ENCODE assay signal across 1 cellular context in the genomic region with DNA sequence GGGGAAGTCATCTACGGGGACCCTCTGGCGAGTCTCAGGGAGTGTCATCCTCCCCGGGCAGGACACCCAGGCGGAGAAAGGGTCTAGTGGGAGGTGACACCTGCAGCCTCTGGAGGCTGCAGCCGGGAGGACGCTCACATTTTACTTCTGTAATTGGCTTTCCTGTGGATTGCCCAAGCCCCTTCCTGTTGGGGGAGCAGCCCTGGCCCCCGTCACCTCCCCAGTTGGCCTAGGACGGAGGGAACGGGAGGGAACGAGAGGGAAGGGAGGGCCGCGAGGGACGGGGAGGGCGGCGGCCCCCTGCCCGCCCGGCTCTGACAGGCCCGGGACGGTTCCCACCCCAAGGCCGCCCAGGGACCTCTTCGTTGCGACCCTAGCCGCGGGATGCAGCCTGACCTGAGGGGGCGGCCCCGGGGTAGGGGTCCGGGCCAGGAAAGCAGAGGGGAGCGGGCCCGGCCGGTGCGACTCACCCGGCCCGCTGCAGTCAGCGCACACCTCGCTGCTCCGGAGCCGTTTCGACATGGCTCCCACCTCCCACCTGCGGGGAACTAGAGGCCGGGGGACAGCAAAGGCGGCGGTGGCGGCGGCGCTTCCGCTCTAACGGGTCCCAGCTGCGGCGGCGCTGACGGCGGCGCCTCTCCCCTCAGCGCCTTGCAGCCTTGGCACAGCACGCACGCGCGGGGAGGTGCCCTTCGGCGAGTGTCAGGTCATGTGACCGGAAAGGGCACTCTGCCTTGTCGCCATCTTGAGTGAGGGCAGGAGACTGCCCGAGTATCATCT.
A peak's percentile ranks its signal among the peaks of the same experiment; 100 is the strongest.
TF ChIP-seq lines count a peak whose summit lies in the region.

A gene with protein sequence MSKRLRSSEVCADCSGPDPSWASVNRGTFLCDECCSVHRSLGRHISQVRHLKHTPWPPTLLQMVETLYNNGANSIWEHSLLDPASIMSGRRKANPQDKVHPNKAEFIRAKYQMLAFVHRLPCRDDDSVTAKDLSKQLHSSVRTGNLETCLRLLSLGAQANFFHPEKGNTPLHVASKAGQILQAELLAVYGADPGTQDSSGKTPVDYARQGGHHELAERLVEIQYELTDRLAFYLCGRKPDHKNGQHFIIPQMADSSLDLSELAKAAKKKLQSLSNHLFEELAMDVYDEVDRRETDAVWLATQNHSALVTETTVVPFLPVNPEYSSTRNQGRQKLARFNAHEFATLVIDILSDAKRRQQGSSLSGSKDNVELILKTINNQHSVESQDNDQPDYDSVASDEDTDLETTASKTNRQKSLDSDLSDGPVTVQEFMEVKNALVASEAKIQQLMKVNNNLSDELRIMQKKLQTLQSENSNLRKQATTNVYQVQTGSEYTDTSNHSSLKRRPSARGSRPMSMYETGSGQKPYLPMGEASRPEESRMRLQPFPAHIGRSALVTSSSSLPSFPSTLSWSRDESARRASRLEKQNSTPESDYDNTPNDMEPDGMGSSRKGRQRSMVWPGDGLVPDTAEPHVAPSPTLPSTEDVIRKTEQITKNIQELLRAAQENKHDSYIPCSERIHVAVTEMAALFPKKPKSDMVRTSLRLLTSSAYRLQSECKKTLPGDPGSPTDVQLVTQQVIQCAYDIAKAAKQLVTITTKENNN (minus strand): TSS at position 666 of the 780 bp plus-strand sequence. CDS start 144 bp downstream, at position 522.

TF ChIP-seq in GM23338, 12 proteins besides CTCF, POLR2A, EP300 and RAD21:
- TF ChIP-seq JUNB (IDR thresholded peaks at IDR 0.05; ENCODE audit: unreplicated experiment) (no peak), ZNF114 (CRISPR knock-in tag; IDR thresholded peaks at IDR 0.05) (no peak), EZH2phosphoT487 (IDR thresholded peaks at IDR 0.05; ENCODE audit: unreplicated experiment) (no peak), CREB1 (CRISPR knock-in tag; IDR thresholded peaks at IDR 0.05; ENCODE audit: low read depth) (peak; percentile 59), EZH2 (IDR thresholded peaks at IDR 0.05; ENCODE audit: low read depth, unreplicated experiment) (no peak), ZNF331 (CRISPR knock-in tag; IDR thresholded peaks at IDR 0.05; ENCODE audit: low read depth) (no peak), POLR2AphosphoS5 (IDR thresholded peaks at IDR 0.05; ENCODE audit: low read depth) (peak; percentile 86), NANOG (IDR thresholded peaks at IDR 0.05; ENCODE audit: borderline replicate concordance) (no peak), STAT1 (IDR thresholded peaks at IDR 0.05; ENCODE audit: unreplicated experiment) (no peak)
- TF ChIP-seq, protein P1, sequence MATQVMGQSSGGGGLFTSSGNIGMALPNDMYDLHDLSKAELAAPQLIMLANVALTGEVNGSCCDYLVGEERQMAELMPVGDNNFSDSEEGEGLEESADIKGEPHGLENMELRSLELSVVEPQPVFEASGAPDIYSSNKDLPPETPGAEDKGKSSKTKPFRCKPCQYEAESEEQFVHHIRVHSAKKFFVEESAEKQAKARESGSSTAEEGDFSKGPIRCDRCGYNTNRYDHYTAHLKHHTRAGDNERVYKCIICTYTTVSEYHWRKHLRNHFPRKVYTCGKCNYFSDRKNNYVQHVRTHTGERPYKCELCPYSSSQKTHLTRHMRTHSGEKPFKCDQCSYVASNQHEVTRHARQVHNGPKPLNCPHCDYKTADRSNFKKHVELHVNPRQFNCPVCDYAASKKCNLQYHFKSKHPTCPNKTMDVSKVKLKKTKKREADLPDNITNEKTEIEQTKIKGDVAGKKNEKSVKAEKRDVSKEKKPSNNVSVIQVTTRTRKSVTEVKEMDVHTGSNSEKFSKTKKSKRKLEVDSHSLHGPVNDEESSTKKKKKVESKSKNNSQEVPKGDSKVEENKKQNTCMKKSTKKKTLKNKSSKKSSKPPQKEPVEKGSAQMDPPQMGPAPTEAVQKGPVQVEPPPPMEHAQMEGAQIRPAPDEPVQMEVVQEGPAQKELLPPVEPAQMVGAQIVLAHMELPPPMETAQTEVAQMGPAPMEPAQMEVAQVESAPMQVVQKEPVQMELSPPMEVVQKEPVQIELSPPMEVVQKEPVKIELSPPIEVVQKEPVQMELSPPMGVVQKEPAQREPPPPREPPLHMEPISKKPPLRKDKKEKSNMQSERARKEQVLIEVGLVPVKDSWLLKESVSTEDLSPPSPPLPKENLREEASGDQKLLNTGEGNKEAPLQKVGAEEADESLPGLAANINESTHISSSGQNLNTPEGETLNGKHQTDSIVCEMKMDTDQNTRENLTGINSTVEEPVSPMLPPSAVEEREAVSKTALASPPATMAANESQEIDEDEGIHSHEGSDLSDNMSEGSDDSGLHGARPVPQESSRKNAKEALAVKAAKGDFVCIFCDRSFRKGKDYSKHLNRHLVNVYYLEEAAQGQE (IDR thresholded peaks at IDR 0.05; ENCODE audit: unreplicated experiment), result no peak
- TF ChIP-seq, protein P2, sequence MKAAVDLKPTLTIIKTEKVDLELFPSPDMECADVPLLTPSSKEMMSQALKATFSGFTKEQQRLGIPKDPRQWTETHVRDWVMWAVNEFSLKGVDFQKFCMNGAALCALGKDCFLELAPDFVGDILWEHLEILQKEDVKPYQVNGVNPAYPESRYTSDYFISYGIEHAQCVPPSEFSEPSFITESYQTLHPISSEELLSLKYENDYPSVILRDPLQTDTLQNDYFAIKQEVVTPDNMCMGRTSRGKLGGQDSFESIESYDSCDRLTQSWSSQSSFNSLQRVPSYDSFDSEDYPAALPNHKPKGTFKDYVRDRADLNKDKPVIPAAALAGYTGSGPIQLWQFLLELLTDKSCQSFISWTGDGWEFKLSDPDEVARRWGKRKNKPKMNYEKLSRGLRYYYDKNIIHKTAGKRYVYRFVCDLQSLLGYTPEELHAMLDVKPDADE (IDR thresholded peaks at IDR 0.05), result peak; percentile 71
- TF ChIP-seq, protein P3, sequence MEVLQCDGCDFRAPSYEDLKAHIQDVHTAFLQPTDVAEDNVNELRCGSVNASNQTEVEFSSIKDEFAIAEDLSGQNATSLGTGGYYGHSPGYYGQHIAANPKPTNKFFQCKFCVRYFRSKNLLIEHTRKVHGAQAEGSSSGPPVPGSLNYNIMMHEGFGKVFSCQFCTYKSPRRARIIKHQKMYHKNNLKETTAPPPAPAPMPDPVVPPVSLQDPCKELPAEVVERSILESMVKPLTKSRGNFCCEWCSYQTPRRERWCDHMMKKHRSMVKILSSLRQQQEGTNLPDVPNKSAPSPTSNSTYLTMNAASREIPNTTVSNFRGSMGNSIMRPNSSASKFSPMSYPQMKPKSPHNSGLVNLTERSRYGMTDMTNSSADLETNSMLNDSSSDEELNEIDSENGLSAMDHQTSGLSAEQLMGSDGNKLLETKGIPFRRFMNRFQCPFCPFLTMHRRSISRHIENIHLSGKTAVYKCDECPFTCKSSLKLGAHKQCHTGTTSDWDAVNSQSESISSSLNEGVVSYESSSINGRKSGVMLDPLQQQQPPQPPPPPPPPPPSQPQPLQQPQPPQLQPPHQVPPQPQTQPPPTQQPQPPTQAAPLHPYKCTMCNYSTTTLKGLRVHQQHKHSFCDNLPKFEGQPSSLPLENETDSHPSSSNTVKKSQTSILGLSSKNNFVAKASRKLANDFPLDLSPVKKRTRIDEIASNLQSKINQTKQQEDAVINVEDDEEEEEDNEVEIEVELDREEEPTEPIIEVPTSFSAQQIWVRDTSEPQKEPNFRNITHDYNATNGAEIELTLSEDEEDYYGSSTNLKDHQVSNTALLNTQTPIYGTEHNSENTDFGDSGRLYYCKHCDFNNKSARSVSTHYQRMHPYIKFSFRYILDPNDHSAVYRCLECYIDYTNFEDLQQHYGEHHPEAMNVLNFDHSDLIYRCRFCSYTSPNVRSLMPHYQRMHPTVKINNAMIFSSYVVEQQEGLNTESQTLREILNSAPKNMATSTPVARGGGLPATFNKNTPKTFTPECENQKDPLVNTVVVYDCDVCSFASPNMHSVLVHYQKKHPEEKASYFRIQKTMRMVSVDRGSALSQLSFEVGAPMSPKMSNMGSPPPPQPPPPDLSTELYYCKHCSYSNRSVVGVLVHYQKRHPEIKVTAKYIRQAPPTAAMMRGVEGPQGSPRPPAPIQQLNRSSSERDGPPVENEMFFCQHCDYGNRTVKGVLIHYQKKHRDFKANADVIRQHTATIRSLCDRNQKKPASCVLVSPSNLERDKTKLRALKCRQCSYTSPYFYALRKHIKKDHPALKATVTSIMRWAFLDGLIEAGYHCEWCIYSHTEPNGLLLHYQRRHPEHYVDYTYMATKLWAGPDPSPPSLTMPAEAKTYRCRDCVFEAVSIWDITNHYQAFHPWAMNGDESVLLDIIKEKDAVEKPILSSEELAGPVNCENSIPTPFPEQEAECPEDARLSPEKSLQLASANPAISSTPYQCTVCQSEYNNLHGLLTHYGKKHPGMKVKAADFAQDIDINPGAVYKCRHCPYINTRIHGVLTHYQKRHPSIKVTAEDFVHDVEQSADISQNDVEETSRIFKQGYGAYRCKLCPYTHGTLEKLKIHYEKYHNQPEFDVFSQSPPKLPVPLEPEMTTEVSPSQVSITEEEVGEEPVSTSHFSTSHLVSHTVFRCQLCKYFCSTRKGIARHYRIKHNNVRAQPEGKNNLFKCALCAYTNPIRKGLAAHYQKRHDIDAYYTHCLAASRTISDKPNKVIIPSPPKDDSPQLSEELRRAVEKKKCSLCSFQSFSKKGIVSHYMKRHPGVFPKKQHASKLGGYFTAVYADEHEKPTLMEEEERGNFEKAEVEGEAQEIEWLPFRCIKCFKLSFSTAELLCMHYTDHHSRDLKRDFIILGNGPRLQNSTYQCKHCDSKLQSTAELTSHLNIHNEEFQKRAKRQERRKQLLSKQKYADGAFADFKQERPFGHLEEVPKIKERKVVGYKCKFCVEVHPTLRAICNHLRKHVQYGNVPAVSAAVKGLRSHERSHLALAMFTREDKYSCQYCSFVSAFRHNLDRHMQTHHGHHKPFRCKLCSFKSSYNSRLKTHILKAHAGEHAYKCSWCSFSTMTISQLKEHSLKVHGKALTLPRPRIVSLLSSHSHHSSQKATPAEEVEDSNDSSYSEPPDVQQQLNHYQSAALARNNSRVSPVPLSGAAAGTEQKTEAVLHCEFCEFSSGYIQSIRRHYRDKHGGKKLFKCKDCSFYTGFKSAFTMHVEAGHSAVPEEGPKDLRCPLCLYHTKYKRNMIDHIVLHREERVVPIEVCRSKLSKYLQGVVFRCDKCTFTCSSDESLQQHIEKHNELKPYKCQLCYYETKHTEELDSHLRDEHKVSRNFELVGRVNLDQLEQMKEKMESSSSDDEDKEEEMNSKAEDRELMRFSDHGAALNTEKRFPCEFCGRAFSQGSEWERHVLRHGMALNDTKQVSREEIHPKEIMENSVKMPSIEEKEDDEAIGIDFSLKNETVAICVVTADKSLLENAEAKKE (CRISPR knock-in tag; IDR thresholded peaks at IDR 0.05), result no peak
